ENCODE assay signal across 8 cellular contexts in the genomic region with DNA sequence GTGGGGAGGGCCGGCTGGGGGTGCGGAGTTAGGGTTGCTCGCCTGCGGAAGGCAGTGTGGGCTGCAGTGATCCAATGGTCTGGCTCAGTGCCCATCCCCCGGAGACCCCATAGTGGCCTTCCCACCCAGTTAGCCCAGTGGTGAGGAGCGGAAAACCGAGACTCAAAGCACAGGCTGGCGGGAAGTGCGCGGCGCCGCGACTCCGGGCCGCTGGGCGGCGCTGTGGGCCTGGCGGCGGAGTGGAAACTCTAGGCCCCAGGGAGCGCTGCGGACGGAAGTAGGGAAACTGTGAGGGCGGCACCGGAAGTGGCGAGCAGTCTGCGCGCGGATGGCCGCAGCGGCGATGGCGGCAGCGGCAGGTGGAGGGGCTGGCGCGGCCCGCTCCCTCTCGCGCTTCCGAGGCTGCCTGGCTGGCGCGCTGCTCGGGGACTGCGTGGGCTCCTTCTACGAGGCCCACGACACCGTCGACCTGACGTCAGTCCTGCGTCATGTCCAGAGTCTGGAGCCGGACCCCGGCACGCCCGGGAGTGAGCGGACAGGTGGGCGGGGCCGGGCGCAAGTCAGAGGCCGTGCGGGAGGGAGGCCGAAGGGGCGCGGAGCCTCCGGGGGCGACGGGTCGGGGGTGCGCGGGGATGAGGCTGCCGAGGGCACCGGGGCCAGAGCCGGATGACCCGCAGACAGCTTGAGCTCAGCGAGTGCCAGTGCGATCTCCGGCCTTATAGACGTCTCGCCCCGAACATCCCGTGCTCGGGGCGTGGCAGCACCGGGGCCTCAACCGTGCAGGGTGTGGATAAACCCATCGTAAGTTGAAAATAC. TPM values are rescaled to one million over a fixed set of nuclear protein-coding genes. Genes with fewer than 3 reads are reported as not detected.
A peak's percentile ranks its signal among the peaks of the same experiment; 100 is the strongest.
DNase-seq lines count a peak whose midpoint lies in the region; ATAC-seq and TF ChIP-seq lines count a peak whose summit lies in the region.

A gene with protein sequence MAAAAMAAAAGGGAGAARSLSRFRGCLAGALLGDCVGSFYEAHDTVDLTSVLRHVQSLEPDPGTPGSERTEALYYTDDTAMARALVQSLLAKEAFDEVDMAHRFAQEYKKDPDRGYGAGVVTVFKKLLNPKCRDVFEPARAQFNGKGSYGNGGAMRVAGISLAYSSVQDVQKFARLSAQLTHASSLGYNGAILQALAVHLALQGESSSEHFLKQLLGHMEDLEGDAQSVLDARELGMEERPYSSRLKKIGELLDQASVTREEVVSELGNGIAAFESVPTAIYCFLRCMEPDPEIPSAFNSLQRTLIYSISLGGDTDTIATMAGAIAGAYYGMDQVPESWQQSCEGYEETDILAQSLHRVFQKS (plus strand): TSS at position 316 of the 816 bp plus-strand sequence. CDS start 13 bp downstream, at position 329.

- peak; percentile 69 for ATAC-seq in GM21528 (IDR thresholded peaks at IDR 0.05; ENCODE audit: low FRiP score, unreplicated experiment)
- peak; percentile 91 for ATAC-seq in IMR-90 (ENCODE audit: low read depth)
- ATAC-seq in mucosa of descending colon, result peak; percentile 98

- dilution Hi-C loops in IMR-90 (cut with HindIII; ENCODE audit: low sequenced_read_pairs, unreplicated experiment), result no loop called here

- H3K9ac ChIP-seq in IMR-90 (ENCODE audit: low read depth, low read length), result peak within 1 kb of the TSS; percentile 86

- peak within 1 kb of the TSS; percentile 89 for H4K91ac ChIP-seq in IMR-90 (ENCODE audit: insufficient read depth, low read depth, low read length)

- H2BK15ac ChIP-seq in IMR-90 (ENCODE audit: low read depth, low read length), result no peak within 1 kb of the TSS

- TF ChIP-seq POLR2A in IMR-90 (IDR thresholded peaks at IDR 0.05; ENCODE audit: low read depth, low read length), result peak; percentile 85

- peak within 1 kb of the TSS; percentile 76 for H2BK5ac ChIP-seq in IMR-90 (ENCODE audit: low read depth, low read length, poor library complexity, severe bottlenecking)

- H3K4me3 ChIP-seq in IMR-90 (ENCODE audit: insufficient read depth, low read depth, low read length) (peak within 1 kb of the TSS; percentile 75), epithelial cell of esophagus (ENCODE audit: low read length) (peak within 1 kb of the TSS; percentile 76), mucosa of descending colon (peak within 1 kb of the TSS; percentile 96)

- peaks cover 23% of the 10 kb centered on the region for H3K36me3 ChIP-seq in IMR-90 (ENCODE audit: control insufficient read depth, insufficient read depth, low read length)
- no peaks in the 10 kb centered on the region for H3K36me3 ChIP-seq in mucosa of descending colon (ENCODE audit: low read depth)

- peak; percentile 42 for TF ChIP-seq RAD21 in IMR-90 (IDR thresholded peaks at IDR 0.05; ENCODE audit: low read length)

- peak within 1 kb of the TSS; percentile 74 for H3K27ac ChIP-seq in IMR-90 (ENCODE audit: insufficient read depth, low read length)

- DNase-seq in DMS153 treated with DMSO at 0.1 percent for 48 hours (lab: John Stamatoyannopoulos, UW; ENCODE audit: unreplicated experiment) (peak; percentile 98), IMR-90 (peak; percentile 89), OCI-M1 (lab: John Stamatoyannopoulos, UW) (peak; percentile 90), activated T-cell treated with anti-CD3 and anti-CD28 coated beads for 24 hours (ENCODE audit: low read depth) (peak; percentile 87), epithelial cell of esophagus (ENCODE audit: low read depth) (peak; percentile 91), mucosa of descending colon (peak; percentile 89 to 94 (median 91))
- peak; percentile 78 to 81 for DNase-seq in stimulated activated CD8-positive, alpha-beta memory T cell treated with anti-CD3 and anti-CD28 coated beads, Interleukin-4, amount 100 ng/mL, for 1 hour (ENCODE audit: low read depth in 2 of 2, low spot score in 1 of 2)

- no TSS peak for BruUV-seq in IMR-90 (replicated peaks; lab: Mats Ljungman, UMichigan)

- peak within 1 kb of the TSS; percentile 99 for H2AK9ac ChIP-seq in IMR-90 (replicated peaks; ENCODE audit: low read depth, low read length, poor library complexity)

- H4K20me1 ChIP-seq in IMR-90 (ENCODE audit: insufficient read depth, low read length), result peaks cover 7% of the 10 kb centered on the region; the same call in 1 of the 2 replicates

- H3K9me3 ChIP-seq in IMR-90 (ENCODE audit: control insufficient read depth, insufficient read depth, low read length), result no peaks in the 10 kb centered on the region
- H3K9me3 ChIP-seq in mucosa of descending colon, result no peaks in the 10 kb centered on the region

- TF ChIP-seq CTCF in IMR-90 (conservative IDR thresholded peaks at IDR 0.05; ENCODE audit: low read depth, low read length) (peak; percentile 97), epithelial cell of esophagus (IDR thresholded peaks at IDR 0.05; ENCODE audit: insufficient read depth, low read depth, low read length, missing control alignments) (peak; percentile 57), mucosa of descending colon (IDR thresholded peaks at IDR 0.05) (peak; percentile 97)

- CTCF ChIA-PET in IMR-90 (lab: Yijun Ruan, JAX), result no interaction called here

- H3K4me2 ChIP-seq in IMR-90 (ENCODE audit: low read depth, low read length), result peak within 1 kb of the TSS; percentile 99

- peak within 1 kb of the TSS; percentile 81 for H2AK5ac ChIP-seq in IMR-90 (ENCODE audit: low read depth, low read length)

- peak within 1 kb of the TSS; percentile 89 for H3K23ac ChIP-seq in IMR-90 (ENCODE audit: low read depth, low read length)

- H2AFZ ChIP-seq in IMR-90 (replicated peaks; ENCODE audit: low read length, poor library complexity), result peak within 1 kb of the TSS; percentile 100

- peak within 1 kb of the TSS; percentile 81 for H2BK120ac ChIP-seq in IMR-90 (ENCODE audit: low read depth, low read length)

- H3K4ac ChIP-seq in IMR-90 (ENCODE audit: low read depth, low read length), result peak within 1 kb of the TSS; percentile 94

- in situ Hi-C loops in IMR-90 (cut with MboI; ENCODE audit: low sequenced_read_pairs), result no loop called here

- H3K4me1 ChIP-seq in IMR-90 (ENCODE audit: control insufficient read depth, insufficient read depth, low read length), result peaks cover 2% of the 10 kb centered on the region; the same call in 1 of the 2 replicates
- peaks cover 10% of the 10 kb centered on the region for H3K4me1 ChIP-seq in mucosa of descending colon (ENCODE audit: low read depth)

- peak within 1 kb of the TSS; percentile 97 to 99 for H4K8ac ChIP-seq in IMR-90 (ENCODE audit: low read depth in 2 of 2, low read length in 2 of 2)

- H3K27me3 ChIP-seq in IMR-90 (ENCODE audit: control insufficient read depth, insufficient read depth, low read length), result no peaks in the 10 kb centered on the region

- H4K5ac ChIP-seq in IMR-90 (ENCODE audit: low read depth, low read length), result peak within 1 kb of the TSS; percentile 99

- POLR2A ChIA-PET in IMR-90 (lab: Charles Lee; ENCODE audit: unreplicated experiment), result no interaction called here

- 0% methylated on average over 77 of the region's 84 CpGs; no CpG with 5 or more reads in 1 of the 2 experiments for WGBS in IMR-90 (ENCODE audit: extremely low coverage in 2 of 2, insufficient read length in 1 of 2), 2 experiments

- H3K9me1 ChIP-seq in IMR-90 (ENCODE audit: insufficient read depth, low read length), result peaks cover 8% of the 10 kb centered on the region; the same call in 1 of the 2 replicates

- H3K18ac ChIP-seq in IMR-90 (ENCODE audit: low read depth, low read length), result peak within 1 kb of the TSS; percentile 69

- no peak within 1 kb of the TSS for H2BK20ac ChIP-seq in IMR-90 (ENCODE audit: low read depth, low read length)

- H3K79me1 ChIP-seq in IMR-90 (ENCODE audit: low read depth in 1 of 2, low read length in 2 of 2), result peaks cover 37 to 47% of the 10 kb centered on the region in 2 experiments

- peak within 1 kb of the TSS; percentile 82 for H3K56ac ChIP-seq in IMR-90 (ENCODE audit: extremely low read depth, insufficient read depth, low read length)

- H3K14ac ChIP-seq in IMR-90 (replicated peaks; ENCODE audit: low read depth, low read length), result peak within 1 kb of the TSS; percentile 99

- intact Hi-C loops in IMR-90 (cut with micrococcal nuclease) (loop anchor here (1.0 to 10.0 kb wide), 2 partner anchors 154 to 205 kb away; a partner anchor contains a TSS), mucosa of descending colon (cut with DNase I, micrococcal nuclease) (no loop called here)

TF ChIP-seq in IMR-90, 13 proteins besides CTCF, POLR2A, EP300 and RAD21 (continues in another document):
- TF ChIP-seq RFX5 (IDR thresholded peaks at IDR 0.05; ENCODE audit: low read depth, low read length), result no peak
- TF ChIP-seq, protein P1, sequence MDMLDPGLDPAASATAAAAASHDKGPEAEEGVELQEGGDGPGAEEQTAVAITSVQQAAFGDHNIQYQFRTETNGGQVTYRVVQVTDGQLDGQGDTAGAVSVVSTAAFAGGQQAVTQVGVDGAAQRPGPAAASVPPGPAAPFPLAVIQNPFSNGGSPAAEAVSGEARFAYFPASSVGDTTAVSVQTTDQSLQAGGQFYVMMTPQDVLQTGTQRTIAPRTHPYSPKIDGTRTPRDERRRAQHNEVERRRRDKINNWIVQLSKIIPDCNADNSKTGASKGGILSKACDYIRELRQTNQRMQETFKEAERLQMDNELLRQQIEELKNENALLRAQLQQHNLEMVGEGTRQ (IDR thresholded peaks at IDR 0.05; ENCODE audit: low read depth, low read length), result no peak
- peak; percentile 37 for TF ChIP-seq SMC3 (IDR thresholded peaks at IDR 0.05; ENCODE audit: low read depth, low read length)
- no peak for TF ChIP-seq CHD1 (IDR thresholded peaks at IDR 0.05; ENCODE audit: low read depth, low read length)
- TF ChIP-seq FOS (IDR thresholded peaks at IDR 0.05; ENCODE audit: low read depth, low read length), result 0 out of 2 replicates have a peak, but pooled peaks have one; percentile 7
- TF ChIP-seq CEBPB (IDR thresholded peaks at IDR 0.05; ENCODE audit: low read depth, low read length), result no peak
- TF ChIP-seq MAZ (IDR thresholded peaks at IDR 0.05; ENCODE audit: borderline replicate concordance, low read depth, low read length), result peak; percentile 86
- TF ChIP-seq RCOR1 (IDR thresholded peaks at IDR 0.05; ENCODE audit: insufficient replicate concordance, low read length), result peak; percentile 82
- TF ChIP-seq NFE2L2 (IDR thresholded peaks at IDR 0.05; ENCODE audit: low read depth, low read length), result no peak
- no peak for TF ChIP-seq BHLHE40 (IDR thresholded peaks at IDR 0.05; ENCODE audit: low read depth, low read length)

RNA-seq across cellular contexts. Expression of the gene that starts here (rescaled TPM):
- total RNA-seq in IMR-90 (2012; rRNA removed) (27.2 and 31.0 TPM in 2 replicates), mucosa of descending colon (10 to 100 TPM; 17.8 to 24.5 (median 18.0) TPM)
- polyA plus RNA-seq in IMR-90 (2012; rRNA removed), result 37.1 and 37.2 TPM in 2 replicates
- 47.8 and 52.4 TPM in 2 replicates for polyA plus RNA-seq in IMR-90 (2012; cell fraction: cytosol; rRNA removed)
- 22.4 and 39.5 TPM in 2 replicates for polyA plus RNA-seq in IMR-90 (2012; cell fraction: nucleus; rRNA removed; ENCODE audit: low replicate concordance)

Comparison
In these comparisons a context has a peak if more than half of its experiments do, and no peak if none do; other contexts are left out.
1. Peak in every context shown above with its lines: DNase-seq, ATAC-seq, H3K4me3 ChIP-seq and H3K27ac ChIP-seq.